Comparison of ENCODE assay signal across 28 cellular contexts in genomic region chr18:75801178-75801577, GRCh38.
"Had no signal": no experiment of that assay in that cellular context is flagged by ENCODE, and none has a peak within 500 bp of the region (broad histone marks: within the 10 kb centered on the region; RNA-seq: fewer than 3 reads in every experiment).

No MANE protein-coding gene starts in this region.

- H3K4me3 ChIP-seq: ascending aorta, breast epithelium, cardiac muscle cell, colonic mucosa, esophagus muscularis mucosa, gastrocnemius medialis, heart left ventricle had no signal

- H3K27me3 ChIP-seq: ascending aorta, breast epithelium, cardiac muscle cell, colonic mucosa, esophagus muscularis mucosa, foreskin keratinocyte, gastrocnemius medialis had no signal

- H3K27ac ChIP-seq: ascending aorta, cardiac muscle cell, colonic mucosa, esophagus muscularis mucosa, foreskin keratinocyte, gastrocnemius medialis, heart left ventricle had no signal

- H3K4me1 ChIP-seq: ascending aorta, breast epithelium, colonic mucosa, esophagus muscularis mucosa, foreskin keratinocyte, gastrocnemius medialis, heart left ventricle had no signal

- DNase-seq: activated CD4-positive, alpha-beta memory T cell treated with anti-CD3 and anti-CD28 coated beads for 36 hours; activated CD4-positive, alpha-beta T cell treated with anti-CD3 and anti-CD28 coated beads for 36 hours; activated CD4-positive, alpha-beta T cell treated with anti-CD3 and anti-CD28 coated beads, Interleukin-2, amount 10 ng/mL, durations not matched to agents 24 days and 14 days; activated CD4-positive, CD25-positive, alpha-beta regulatory T cell; activated CD4-positive, CD25-positive, alpha-beta regulatory T cell treated with anti-CD3 and anti-CD28 coated beads, Interleukin-2, amount 50 U/mL, for 72 hours; activated CD8-positive, alpha-beta memory T cell treated with anti-CD3 and anti-CD28 coated beads, Interleukin-2, amount 10 ng/mL, durations not matched to agents 7 days and 5 days; activated CD8-positive, alpha-beta memory T cell treated with anti-CD3 and anti-CD28 coated beads, Interleukin-2, amount 50 U/mL, for 4 hours; activated CD8-positive, alpha-beta T cell treated with anti-CD3 and anti-CD28 coated beads, Interleukin-2, amount 10 ng/mL, durations not matched to agents 7 days and 5 days; activated effector memory CD4-positive, alpha-beta T cell treated with anti-CD3 and anti-CD28 coated beads, Interleukin-2, amount 50 U/mL, for 16 hours; activated naive CD4-positive, alpha-beta T cell treated with anti-CD3 and anti-CD28 coated beads for 36 hours; activated naive CD8-positive, alpha-beta T cell treated with anti-CD3 and anti-CD28 coated beads for 36 hours; activated naive CD8-positive, alpha-beta T cell treated with anti-CD3 and anti-CD28 coated beads, Interleukin-2, amount 50 U/mL, for 24 hours; activated T-cell treated with anti-CD3 and anti-CD28 coated beads, Interleukin-2, amount 50 U/mL, for 1 hour; activated T-cell treated with anti-CD3 and anti-CD28 coated beads, Interleukin-2, amount 50 U/mL, for 48 hours; central memory CD4-positive, alpha-beta T cell; cerebellar nuclear complex; colonic mucosa; effector memory CD8-positive, alpha-beta T cell; erythroblast; foreskin keratinocyte; gastrocnemius medialis; glutamatergic neuron; heart left ventricle; T-helper 2 cell had no signal

- H3K9me3 ChIP-seq: ascending aorta, breast epithelium, colonic mucosa, esophagus muscularis mucosa, gastrocnemius medialis, heart left ventricle had no signal

- H3K36me3 ChIP-seq: ascending aorta, breast epithelium, cardiac muscle cell, colonic mucosa, esophagus muscularis mucosa, gastrocnemius medialis, heart left ventricle had no signal
